In genomic region chr19:2294377-2295335, GRCh38 we compare ENCODE assay signal across 12 cellular contexts. TPM values are rescaled to one million over a fixed set of nuclear protein-coding genes. Genes with fewer than 3 reads are reported as not detected.
DNase-seq lines count a peak whose midpoint lies in the region; ATAC-seq and TF ChIP-seq lines count a peak whose summit lies in the region.
"Had no signal": no experiment of that assay in that cellular context is flagged by ENCODE, and none has a peak within 500 bp of the region (broad histone marks: within the 10 kb centered on the region; RNA-seq: fewer than 3 reads in every experiment).

No MANE protein-coding gene starts in this region.

- H3K27ac ChIP-seq in gastroesophageal sphincter: peak overlapping the region in 3 of 4 donors; percentile 64 to 68 (median 67)
- H3K27ac ChIP-seq: foreskin keratinocyte had no signal

- no peaks in the 10 kb centered on the region for H3K9me3 ChIP-seq in gastroesophageal sphincter

- no peak for TF ChIP-seq POLR2A in gastroesophageal sphincter (IDR thresholded peaks at IDR 0.05)

- no peaks in the 10 kb centered on the region for H3K36me3 ChIP-seq in gastroesophageal sphincter

- TF ChIP-seq CTCF in gastroesophageal sphincter (IDR thresholded peaks at IDR 0.05): no peak

- TF ChIP-seq EP300 in gastroesophageal sphincter (IDR thresholded peaks at IDR 0.05): no peak

- peak; percentile 89 for ATAC-seq in SK-N-SH treated with all-trans-retinoic acid at 6 μM for 48 hours
- ATAC-seq in gastroesophageal sphincter: peak; percentile 61
- ATAC-seq: foreskin keratinocyte had no signal

- peaks cover 41% of the 10 kb centered on the region for H3K27me3 ChIP-seq in gastroesophageal sphincter

- H3K4me1 ChIP-seq in gastroesophageal sphincter: peaks cover 0 to 43% (median 30%) of the 10 kb centered on the region in 3 donors
- H3K4me1 ChIP-seq: foreskin keratinocyte had no signal

- WGBS in gastroesophageal sphincter (ENCODE audit: low coverage in 1 of 2), 2 donors: 20 to 42% methylated on average over 1 to 15 of the region's 39 CpGs

- peak overlapping the region in 1 of 2 donors; percentile 29 for H3K4me3 ChIP-seq in gastroesophageal sphincter

- peak in 12 of 14 donors; percentile 32 to 85 (median 70) for DNase-seq in C1 segment of cervical spinal cord (lab: John Stamatoyannopoulos, UW)
- DNase-seq in retina: peak; percentile 75
- no peak for DNase-seq in DMS53 treated with DMSO at 0.1 percent for 48 hours (lab: John Stamatoyannopoulos, UW; ENCODE audit: unreplicated experiment)
- DNase-seq in cortex of kidney (lab: John Stamatoyannopoulos, UW): no peak
- no peak for DNase-seq in RPMI8226
- DNase-seq in DMS53 (lab: John Stamatoyannopoulos, UW): no peak
- DNase-seq: foreskin keratinocyte, GF-D8, NCI-H2029, T-helper 1 cell had no signal

TF ChIP-seq in SK-N-SH treated with all-trans-retinoic acid at 6 μM for 48 hours, 23 proteins besides CTCF, POLR2A, EP300 and RAD21:
- TF ChIP-seq OSR1 (CRISPR knock-in tag; IDR thresholded peaks at IDR 0.05): no peak
- peak; percentile 68; the same call in 1 of the 2 replicates for TF ChIP-seq ISL1 (CRISPR knock-in tag; IDR thresholded peaks at IDR 0.05)
- no peak for TF ChIP-seq GLIS3 (CRISPR knock-in tag; IDR thresholded peaks at IDR 0.05)
- no peak for TF ChIP-seq RARB (CRISPR knock-in tag; IDR thresholded peaks at IDR 0.05)
- TF ChIP-seq ZFP3 (CRISPR knock-in tag; IDR thresholded peaks at IDR 0.05): peak; percentile 68; the same call in 1 of the 2 replicates
- no peak for TF ChIP-seq BACH2 (CRISPR knock-in tag; IDR thresholded peaks at IDR 0.05; ENCODE audit: borderline replicate concordance)
- TF ChIP-seq CREB5 (CRISPR knock-in tag; IDR thresholded peaks at IDR 0.05; ENCODE audit: low read depth): peak; percentile 87
- no peak for TF ChIP-seq ZFP30 (CRISPR knock-in tag; IDR thresholded peaks at IDR 0.05)
- TF ChIP-seq ESRRG (CRISPR knock-in tag; IDR thresholded peaks at IDR 0.05): no peak
- TF ChIP-seq TSHZ2 (CRISPR knock-in tag; IDR thresholded peaks at IDR 0.05): peak; percentile 80; the same call in 1 of the 2 replicates
- peak; percentile 93 for TF ChIP-seq TCF4 (CRISPR knock-in tag; IDR thresholded peaks at IDR 0.05; ENCODE audit: borderline replicate concordance)
- TF ChIP-seq POU6F1 (CRISPR knock-in tag; IDR thresholded peaks at IDR 0.05; ENCODE audit: borderline replicate concordance, low read depth): no peak
- no peak for TF ChIP-seq ZNF565 (CRISPR knock-in tag; conservative IDR thresholded peaks at IDR 0.05; ENCODE audit: low read depth)

RNA-seq across cellular contexts. Expression of gene PEAK3, which starts 12.7 kb away (rescaled TPM):
- 1 to 10 TPM in 1 of 4 donors, under 1 TPM in 2, not detected in 1; 0.16 to 1.3 (median 0.27) TPM for total RNA-seq in gastroesophageal sphincter
- total RNA-seq: foreskin keratinocyte had no signal

RNA-seq across cellular contexts. Expression of gene LINGO3, which starts 13.3 kb away (rescaled TPM):
- total RNA-seq in gastroesophageal sphincter: not detected
- total RNA-seq: foreskin keratinocyte had no signal

RNA-seq across cellular contexts. Expression of gene LSM7, which starts 33.7 kb away (rescaled TPM):
- total RNA-seq in gastroesophageal sphincter: 10 to 100 TPM; 52.3 to 86.1 (median 77.7) TPM

RNA-seq across cellular contexts. Expression of gene SPPL2B, which starts 33.8 kb away (rescaled TPM):
- total RNA-seq in gastroesophageal sphincter: 10 to 100 TPM; 18.5 to 32.7 (median 30.9) TPM

RNA-seq across cellular contexts. Expression of gene JSRP1, which starts 38.4 kb away (rescaled TPM):
- total RNA-seq in gastroesophageal sphincter: under 1 TPM in 1 of 4 donors, not detected in 3; 0.37 TPM
- total RNA-seq: foreskin keratinocyte had no signal

Comparison
In these comparisons a context has a peak if more than half of its experiments do, and no peak if none do; other contexts are left out.
1. DNase-seq: peak in C1 segment of cervical spinal cord (12 of 14) and retina (single experiment); none in DMS53 treated with DMSO at 0.1 percent for 48 hours (single experiment), cortex of kidney (single experiment), RPMI8226 (single experiment) and DMS53 (single experiment).